Comparison of ENCODE assay signal across 17 cellular contexts in genomic region chr9:127138444-127138843, GRCh38. TPM values are rescaled to one million over a fixed set of nuclear protein-coding genes. Genes with fewer than 3 reads are reported as not detected.
DNase-seq lines count a peak whose midpoint lies in the region; ATAC-seq and TF ChIP-seq lines count a peak whose summit lies in the region.
"Had no signal": no experiment of that assay in that cellular context is flagged by ENCODE, and none has a peak within 500 bp of the region (broad histone marks: within the 10 kb centered on the region; RNA-seq: fewer than 3 reads in every experiment).

No MANE protein-coding gene starts in this region.

- no peaks in the 10 kb centered on the region for H3K4me1 Mint-ChIP-seq in activated CD8-positive, alpha-beta memory T cell treated with anti-CD3 and anti-CD28 coated beads, Interleukin-2, amount 10 ng/mL, durations not matched to agents 7 days and 5 days

- H3K4me1 ChIP-seq in adrenal gland (replicated peaks in 1 of 2) = peaks cover 0 to 3% of the 10 kb centered on the region in 2 donors
- peaks cover 61 to 85% (median 71%) of the 10 kb centered on the region in 3 donors for H3K4me1 ChIP-seq in skeletal muscle tissue (ENCODE audit: control insufficient read depth in 3 of 3, insufficient read depth in 3 of 3, low read length in 3 of 3)

- H3K27me3 Mint-ChIP-seq in activated CD8-positive, alpha-beta memory T cell treated with anti-CD3 and anti-CD28 coated beads, Interleukin-2, amount 10 ng/mL, durations not matched to agents 7 days and 5 days = peaks cover 5% of the 10 kb centered on the region

- H3K9ac ChIP-seq in skeletal muscle tissue (ENCODE audit: low read depth in 1 of 3, low read length in 3 of 3) = no peak overlapping the region
- H3K9ac ChIP-seq: BLaER1 treated with 17β-estradiol and CSF1 and Interleukin-3, amounts not matched to agents 10 nM and 100 nM had no signal

- no peak overlapping the region for H3K4me3 ChIP-seq in adrenal gland
- no peak overlapping the region for H3K4me3 ChIP-seq in skeletal muscle tissue (ENCODE audit: low read length in 3 of 3)
- H3K4me3 ChIP-seq: BLaER1 treated with 17β-estradiol and CSF1 and Interleukin-3, amounts not matched to agents 10 nM and 100 nM had no signal

- H3K9me3 Mint-ChIP-seq in activated CD8-positive, alpha-beta memory T cell treated with anti-CD3 and anti-CD28 coated beads, Interleukin-2, amount 10 ng/mL, durations not matched to agents 7 days and 5 days (ENCODE audit: low read depth) = no peaks in the 10 kb centered on the region
- H3K9me3 Mint-ChIP-seq: HFFc6 had no signal

- no peak for ATAC-seq in activated CD8-positive, alpha-beta memory T cell treated with anti-CD3 and anti-CD28 coated beads, Interleukin-2, amount 10 ng/mL, durations not matched to agents 7 days and 5 days
- no peak for ATAC-seq in GM21526 (IDR thresholded peaks at IDR 0.05; ENCODE audit: low FRiP score, unreplicated experiment)

- peak; percentile 18 for DNase-seq in activated CD8-positive, alpha-beta memory T cell treated with anti-CD3 and anti-CD28 coated beads, Interleukin-2, amount 10 ng/mL, durations not matched to agents 7 days and 5 days
- DNase-seq in activated CD8-positive, alpha-beta memory T cell treated with anti-CD3 and anti-CD28 coated beads, Interleukin-2, amount 50 U/mL, for 4 hours = no peak
- DNase-seq in adrenal gland = peak in 4 of 7 donors; percentile 2 to 34 (median 6)
- peak; percentile 64 for DNase-seq in mesenteric fat pad (ENCODE audit: low spot score)
- DNase-seq in GM20000 (ENCODE audit: low spot score) = no peak
- DNase-seq in HUDEP-2 (lab: John Stamatoyannopoulos, UW; ENCODE audit: unreplicated experiment in 76 of 76) = no peak
- DNase-seq: 8988T; ACHN; CD4-positive, CD25-positive, alpha-beta regulatory T cell; DMS53; GF-D8; HCEC 1CT; HFFc6 had no signal

- no peak overlapping the region for H3K27ac Mint-ChIP-seq in activated CD8-positive, alpha-beta memory T cell treated with anti-CD3 and anti-CD28 coated beads, Interleukin-2, amount 10 ng/mL, durations not matched to agents 7 days and 5 days
- H3K27ac Mint-ChIP-seq: CD4-positive, CD25-positive, alpha-beta regulatory T cell; HFFc6 had no signal

- H3K36me3 ChIP-seq in adrenal gland (replicated peaks in 1 of 2) (no peaks in the 10 kb centered on the region), skeletal muscle tissue (ENCODE audit: control insufficient read depth in 3 of 3, insufficient read depth in 3 of 3, low read length in 3 of 3) (no peaks in the 10 kb centered on the region)
- H3K36me3 ChIP-seq: BLaER1 treated with 17β-estradiol and CSF1 and Interleukin-3, amounts not matched to agents 10 nM and 100 nM had no signal

- no peak overlapping the region for H3K4me3 Mint-ChIP-seq in activated CD8-positive, alpha-beta memory T cell treated with anti-CD3 and anti-CD28 coated beads, Interleukin-2, amount 10 ng/mL, durations not matched to agents 7 days and 5 days
- H3K4me3 Mint-ChIP-seq: CD4-positive, CD25-positive, alpha-beta regulatory T cell; HFFc6 had no signal

- intact Hi-C loops in adrenal gland (cut with DNase I) = no loop called here

- WGBS in adrenal gland, 4 donors = 91 to 97% (median 92%) methylated on average over 4 of the region's 4 CpGs

- no peak for TF ChIP-seq POLR2A in adrenal gland (IDR thresholded peaks at IDR 0.05)

- no peak for TF ChIP-seq CTCF in adrenal gland (IDR thresholded peaks at IDR 0.05)
- TF ChIP-seq CTCF in GM20000 (IDR thresholded peaks at IDR 0.05; ENCODE audit: extremely low read depth, missing control alignments) = no peak

- H3K27ac ChIP-seq in adrenal gland (no peak overlapping the region), skeletal muscle tissue (ENCODE audit: low read depth, low read length) (peak overlapping the region; percentile 62)
- H3K27ac ChIP-seq: BLaER1 treated with 17β-estradiol and CSF1 and Interleukin-3, amounts not matched to agents 10 nM and 100 nM; HL-60 had no signal

- no peaks in the 10 kb centered on the region for H3K36me3 Mint-ChIP-seq in activated CD8-positive, alpha-beta memory T cell treated with anti-CD3 and anti-CD28 coated beads, Interleukin-2, amount 10 ng/mL, durations not matched to agents 7 days and 5 days
- H3K36me3 Mint-ChIP-seq: CD4-positive, CD25-positive, alpha-beta regulatory T cell had no signal

- H3K9me3 ChIP-seq in adrenal gland (replicated peaks in 1 of 3) (no peaks in the 10 kb centered on the region), skeletal muscle tissue (ENCODE audit: control insufficient read depth in 3 of 3, low read length in 3 of 3) (no peaks in the 10 kb centered on the region)
- H3K9me3 ChIP-seq: BLaER1 treated with 17β-estradiol and CSF1 and Interleukin-3, amounts not matched to agents 10 nM and 100 nM had no signal

- CTCF ChIA-PET in activated CD8-positive, alpha-beta memory T cell treated with anti-CD3 and anti-CD28 coated beads, Interleukin-2, amount 10 ng/mL, durations not matched to agents 7 days and 5 days (lab: Charles Lee) = no interaction called here

- H3K27me3 ChIP-seq in adrenal gland (no peaks in the 10 kb centered on the region), skeletal muscle tissue (ENCODE audit: control insufficient read depth in 3 of 3, insufficient read depth in 3 of 3, low read length in 3 of 3) (no peaks in the 10 kb centered on the region)

RNA-seq across cellular contexts. Expression of gene ANGPTL2, which starts 16.0 kb away (rescaled TPM):
- total RNA-seq in activated CD8-positive, alpha-beta memory T cell treated with anti-CD3 and anti-CD28 coated beads, Interleukin-2, amount 10 ng/mL, durations not matched to agents 7 days and 5 days = not detected
- total RNA-seq in adrenal gland (10 to 100 TPM in 7 of 8 donors, 1 to 10 TPM in 1; 9.7 to 32.6 (median 13.4) TPM), mesenteric fat pad (169 TPM), skeletal muscle tissue (37.6 TPM)
- polyA plus RNA-seq in adrenal gland = 10 to 100 TPM in 1 of 3 donors, 1 to 10 TPM in 2; 5.6 to 10.3 (median 8.4) TPM
- total RNA-seq: CD4-positive, CD25-positive, alpha-beta regulatory T cell had no signal
- polyA plus RNA-seq: CD4-positive, CD25-positive, alpha-beta regulatory T cell had no signal

Comparison
In these comparisons a context has a peak if more than half of its experiments do, and no peak if none do; other contexts are left out.
1. DNase-seq: peak in activated CD8-positive, alpha-beta memory T cell treated with anti-CD3 and anti-CD28 coated beads, Interleukin-2, amount 10 ng/mL, durations not matched to agents 7 days and 5 days (single experiment), adrenal gland (4 of 7) and mesenteric fat pad (single experiment); none in activated CD8-positive, alpha-beta memory T cell treated with anti-CD3 and anti-CD28 coated beads, Interleukin-2, amount 50 U/mL, for 4 hours (single experiment), GM20000 (single experiment) and HUDEP-2 (0 of 76).
2. RNA of gene ANGPTL2, which starts 16.0 kb away (total RNA-seq): 169 TPM in mesenteric fat pad (single experiment), 37.6 TPM in skeletal muscle tissue (single experiment) and 9.7 to 32.6 TPM in adrenal gland; not detected in activated CD8-positive, alpha-beta memory T cell treated with anti-CD3 and anti-CD28 coated beads, Interleukin-2, amount 10 ng/mL, durations not matched to agents 7 days and 5 days; every median in the first group is over 10 times any median in the second.